In genomic region chr12:46387697-46388096, GRCh38 we compare ENCODE assay signal across 10 cellular contexts. TPM values are rescaled to one million over a fixed set of nuclear protein-coding genes. Genes with fewer than 3 reads are reported as not detected.
A peak's percentile ranks its signal among the peaks of the same experiment; 100 is the strongest.
DNase-seq lines count a peak whose midpoint lies in the region; ATAC-seq and TF ChIP-seq lines count a peak whose summit lies in the region.
"Had no signal": no experiment of that assay in that cellular context is flagged by ENCODE, and none has a peak within 500 bp of the region (broad histone marks: within the 10 kb centered on the region; RNA-seq: fewer than 3 reads in every experiment).

No MANE protein-coding gene starts in this region.

- CTCF ChIA-PET in A673 (lab: Charles Lee) (interaction anchor here (1.5 kb wide), 1 partner anchor 274 kb away, joined by 5 read pairs; no protein-coding TSS in a partner anchor), T-cell (lab: Charles Lee) (interaction anchor here in 1 of 2 donors (1.2 kb wide), 1 partner anchor 274 kb away, joined by 3 read pairs; no protein-coding TSS in a partner anchor)

- ATAC-seq in GM18867 (IDR thresholded peaks at IDR 0.05; ENCODE audit: unreplicated experiment) = peak; percentile 11
- ATAC-seq in T-cell (replicated peaks in 1 of 4) = no peak
- no peak for ATAC-seq in GM21737 (IDR thresholded peaks at IDR 0.05; ENCODE audit: unreplicated experiment)
- ATAC-seq in GM21360 (IDR thresholded peaks at IDR 0.05; ENCODE audit: unreplicated experiment) = no peak
- ATAC-seq in HG02852 (IDR thresholded peaks at IDR 0.05; ENCODE audit: unreplicated experiment) = no peak

- no CpG with 5 or more reads among the region's 7 CpGs for WGBS in mesendoderm (ENCODE audit: extremely low coverage, insufficient coverage, low lambda C conversion rate)

- H3K18ac ChIP-seq in mesendoderm (ENCODE audit: low read length) = peak overlapping the region; percentile 97

- no peaks in the 10 kb centered on the region for H3K27me3 Mint-ChIP-seq in T-cell

- POLR2A ChIA-PET in A673 (lab: Charles Lee; ENCODE audit: low non-redundant PET) = interaction anchor here (0.9 kb wide), 1 partner anchor 161 kb away, joined by 3 read pairs; no protein-coding TSS in a partner anchor
- POLR2A ChIA-PET in T-cell (lab: Charles Lee) = interaction anchor here in 1 of 2 donors (0.6 kb wide), 1 partner anchor 225 kb away, joined by 3 read pairs; no protein-coding TSS in a partner anchor

- no peaks in the 10 kb centered on the region for H3K79me1 ChIP-seq in mesendoderm (ENCODE audit: low read length)

- no peak overlapping the region for H2AK5ac ChIP-seq in mesendoderm (ENCODE audit: low read length)

- peak overlapping the region; percentile 85 for H3K4ac ChIP-seq in mesendoderm (ENCODE audit: low read depth, low read length)

- H3K56ac ChIP-seq in mesendoderm (ENCODE audit: low read length) = peak overlapping the region; percentile 72

- intact Hi-C loops in A673 (cut with micrococcal nuclease; ENCODE audit: unreplicated experiment) = loop anchor here (2.0 to 5.0 kb wide), 3 partner anchors 43 to 275 kb away; no protein-coding TSS in a partner anchor

- H4K5ac ChIP-seq in mesendoderm (ENCODE audit: low read length) = no peak overlapping the region

- no peaks in the 10 kb centered on the region for H3K9me3 Mint-ChIP-seq in T-cell

- H2BK5ac ChIP-seq in mesendoderm (ENCODE audit: low read length) = peak overlapping the region; percentile 83

- H3K4me3 Mint-ChIP-seq in T-cell = peak overlapping the region; percentile 3 to 60 (median 29)

- H3K4me3 ChIP-seq in A673 (ENCODE audit: low read depth, low read length, poor library complexity, severe bottlenecking) (peak overlapping the region; percentile 23), mesendoderm (ENCODE audit: low read length) (no peak overlapping the region)

- peaks cover 24% of the 10 kb centered on the region for H3K36me3 Mint-ChIP-seq in T-cell

- H2BK120ac ChIP-seq in mesendoderm (ENCODE audit: low read depth, low read length) = peak overlapping the region; percentile 94

- H3K27ac ChIP-seq in A673 (ENCODE audit: low read depth, low read length, poor library complexity, severe bottlenecking) (peak overlapping the region; percentile 67), mesendoderm (ENCODE audit: low read depth, low read length) (peak overlapping the region; percentile 9)

- H3K27me3 ChIP-seq in A673 (replicated peaks; ENCODE audit: insufficient read depth, low read depth, low read length, poor library complexity) = no peaks in the 10 kb centered on the region
- H3K27me3 ChIP-seq in mesendoderm (ENCODE audit: insufficient read depth, low read length, poor library complexity) = no peaks in the 10 kb centered on the region

- peaks cover 48 to 53% (median 48%) of the 10 kb centered on the region in 3 donors for H3K4me1 Mint-ChIP-seq in T-cell

- H4K8ac ChIP-seq in mesendoderm (ENCODE audit: low read depth, low read length) = no peak overlapping the region

- H3K36me3 ChIP-seq in A673 (ENCODE audit: insufficient read depth, low read length, poor library complexity, severe bottlenecking) = no peaks in the 10 kb centered on the region
- no peaks in the 10 kb centered on the region for H3K36me3 ChIP-seq in mesendoderm (ENCODE audit: control insufficient read depth, insufficient read depth, low read length)

- H3K4me1 ChIP-seq in A673 (ENCODE audit: insufficient read depth, low read length, poor library complexity, severe bottlenecking) = peaks cover 80% of the 10 kb centered on the region
- peaks cover 10% of the 10 kb centered on the region for H3K4me1 ChIP-seq in mesendoderm (ENCODE audit: control insufficient read depth, low read depth, low read length)

- no peaks in the 10 kb centered on the region for H3K79me2 ChIP-seq in mesendoderm (ENCODE audit: control insufficient read depth, insufficient read depth, low read length)

- TF ChIP-seq CTCF in A673 (conservative IDR thresholded peaks at IDR 0.05; ENCODE audit: low read depth, low read length) = no peak

- no peak overlapping the region for H3K9ac ChIP-seq in mesendoderm (ENCODE audit: low read length)

- H3K4me2 ChIP-seq in mesendoderm (ENCODE audit: low read length) = no peak overlapping the region

- DNase-seq in A673 (ENCODE audit: low spot score) = no peak
- DNase-seq in T-cell = peak in 2 of 34 experiments; percentile 9
- DNase-seq in mesendoderm = no peak
- DNase-seq in dermis blood vessel endothelial cell = no peak
- DNase-seq: central memory CD4-positive, alpha-beta T cell; SW 1271 had no signal

- peak overlapping the region; percentile 44 to 70 for H3K27ac Mint-ChIP-seq in T-cell

- no peak overlapping the region for H2BK15ac ChIP-seq in mesendoderm (replicated peaks; ENCODE audit: low read depth)

- BruUV-seq in A673 (replicated peaks; lab: Mats Ljungman, UMichigan) = no TSS peak

- no peak overlapping the region for H3K23ac ChIP-seq in mesendoderm (ENCODE audit: low read length)

- H3K9me3 ChIP-seq in A673 (ENCODE audit: low read depth, low read length, poor library complexity, severe bottlenecking) = no peaks in the 10 kb centered on the region

RNA-seq across cellular contexts. Expression of gene SLC38A2, which starts 15.1 kb away (rescaled TPM):
- total RNA-seq in A673 (2021) (395 and 440 TPM in 2 replicates), T-cell (100 to 1,000 TPM; 165 to 265 (median 217) TPM), dermis blood vessel endothelial cell (618 and 745 TPM in 2 replicates)
- 295 TPM for polyA plus RNA-seq in mesendoderm (2013, experiment 1 of 2)
- 286 TPM for polyA plus RNA-seq in mesendoderm (2013, experiment 2 of 2)
